ENCODE assay signal across 19 cellular contexts in genomic region chr7:30965372-30965771, GRCh38. TPM values are rescaled to one million over a fixed set of nuclear protein-coding genes. Genes with fewer than 3 reads are reported as not detected.
"Had no signal": no experiment of that assay in that cellular context is flagged by ENCODE, and none has a peak within 500 bp of the region (broad histone marks: within the 10 kb centered on the region; RNA-seq: fewer than 3 reads in every experiment).

No MANE protein-coding gene starts in this region.

- H3K27ac Mint-ChIP-seq: activated CD4-positive, alpha-beta memory T cell treated with anti-CD3 and anti-CD28 coated beads for 36 hours; activated naive CD8-positive, alpha-beta T cell treated with anti-CD3 and anti-CD28 coated beads for 36 hours; effector memory CD8-positive, alpha-beta T cell; naive thymus-derived CD4-positive, alpha-beta T cell; neural progenitor cell; stimulated activated naive B cell treated with anti-CD40 and anti-IgM and Interleukin-4, amounts not matched to agents 10 μg/mL and 1 μg/mL and 100 μg/mL, for 72 hours had no signal

- H3K79me2 ChIP-seq: parathyroid adenoma had no signal

- H3K27ac ChIP-seq: esophagus squamous epithelium, neural progenitor cell, parathyroid adenoma, sigmoid colon, thoracic aorta, upper lobe of left lung had no signal

- H3K9me3 Mint-ChIP-seq: activated CD4-positive, alpha-beta memory T cell treated with anti-CD3 and anti-CD28 coated beads for 36 hours; activated naive CD8-positive, alpha-beta T cell treated with anti-CD3 and anti-CD28 coated beads for 36 hours; effector memory CD8-positive, alpha-beta T cell; neural progenitor cell; stimulated activated naive B cell treated with anti-CD40 and anti-IgM and Interleukin-4, amounts not matched to agents 10 μg/mL and 1 μg/mL and 100 μg/mL, for 72 hours had no signal

- H3K4me3 Mint-ChIP-seq: activated CD4-positive, alpha-beta memory T cell treated with anti-CD3 and anti-CD28 coated beads for 36 hours; activated naive CD8-positive, alpha-beta T cell treated with anti-CD3 and anti-CD28 coated beads for 36 hours; effector memory CD8-positive, alpha-beta T cell; naive thymus-derived CD4-positive, alpha-beta T cell; neural progenitor cell; stimulated activated naive B cell treated with anti-CD40 and anti-IgM and Interleukin-4, amounts not matched to agents 10 μg/mL and 1 μg/mL and 100 μg/mL, for 72 hours had no signal

- H3K27me3 ChIP-seq: neural progenitor cell, sigmoid colon, upper lobe of left lung had no signal

- H3K9ac ChIP-seq: neural progenitor cell, parathyroid adenoma had no signal

- ATAC-seq: effector memory CD8-positive, alpha-beta T cell; left ventricle myocardium superior; naive thymus-derived CD4-positive, alpha-beta T cell; stimulated activated naive B cell treated with anti-CD40 and anti-IgM and Interleukin-4, amounts not matched to agents 10 μg/mL and 1 μg/mL and 100 μg/mL, for 72 hours had no signal

- H2AFZ ChIP-seq: neural progenitor cell, parathyroid adenoma had no signal

- H3K4me2 ChIP-seq: neural progenitor cell had no signal

- H3K4me3 ChIP-seq: esophagus squamous epithelium, neural progenitor cell, sigmoid colon, thoracic aorta, upper lobe of left lung had no signal

- H3K36me3 ChIP-seq: esophagus squamous epithelium, neural progenitor cell, sigmoid colon, thoracic aorta, upper lobe of left lung had no signal

- H3K4me1 Mint-ChIP-seq: activated naive CD8-positive, alpha-beta T cell treated with anti-CD3 and anti-CD28 coated beads for 36 hours; neural progenitor cell had no signal

- H3K9me3 ChIP-seq: esophagus squamous epithelium, sigmoid colon, thoracic aorta, upper lobe of left lung had no signal

- H3K27me3 Mint-ChIP-seq: activated naive CD8-positive, alpha-beta T cell treated with anti-CD3 and anti-CD28 coated beads for 36 hours had no signal

- H3K36me3 Mint-ChIP-seq: activated CD4-positive, alpha-beta memory T cell treated with anti-CD3 and anti-CD28 coated beads for 36 hours; activated naive CD8-positive, alpha-beta T cell treated with anti-CD3 and anti-CD28 coated beads for 36 hours; naive thymus-derived CD4-positive, alpha-beta T cell; neural progenitor cell; stimulated activated naive B cell treated with anti-CD40 and anti-IgM and Interleukin-4, amounts not matched to agents 10 μg/mL and 1 μg/mL and 100 μg/mL, for 72 hours had no signal

- DNase-seq: activated CD4-positive, alpha-beta memory T cell treated with anti-CD3 and anti-CD28 coated beads for 36 hours; activated naive CD8-positive, alpha-beta T cell treated with anti-CD3 and anti-CD28 coated beads for 36 hours; activated T-cell treated with anti-CD3 and anti-CD28 coated beads for 4 hours; dermis blood vessel endothelial cell; effector memory CD8-positive, alpha-beta T cell; esophagus squamous epithelium; left ventricle myocardium superior; mesenchymal stem cell; naive thymus-derived CD4-positive, alpha-beta T cell; stimulated activated naive B cell treated with anti-CD40 and anti-IgM and Interleukin-4, amounts not matched to agents 10 μg/mL and 1 μg/mL and 100 μg/mL, for 72 hours had no signal

- H3K4me1 ChIP-seq: esophagus squamous epithelium, neural progenitor cell, parathyroid adenoma, sigmoid colon had no signal

RNA-seq across cellular contexts. Expression of gene GHRHR, which starts 1.6 kb away (rescaled TPM):
- total RNA-seq: activated CD4-positive, alpha-beta memory T cell treated with anti-CD3 and anti-CD28 coated beads for 36 hours; activated naive CD8-positive, alpha-beta T cell treated with anti-CD3 and anti-CD28 coated beads for 36 hours; cardiac septum; dermis blood vessel endothelial cell; esophagus squamous epithelium; fibroblast of villous mesenchyme; glomerular endothelial cell; left ventricle myocardium superior; naive thymus-derived CD4-positive, alpha-beta T cell; sigmoid colon; T-helper 2 cell treated with Interferon-gamma antibody and Interleukin-4, amounts not matched to agents 100 ng/mL and 5 ng/mL, for 36 hours; thoracic aorta had no signal
- polyA plus RNA-seq: naive thymus-derived CD4-positive, alpha-beta T cell; sigmoid colon had no signal

RNA-seq across cellular contexts. Expression of gene AQP1, which starts 53.7 kb away (rescaled TPM):
- total RNA-seq: T-helper 2 cell treated with Interferon-gamma antibody and Interleukin-4, amounts not matched to agents 100 ng/mL and 5 ng/mL, for 36 hours had no signal
